ENCODE assay signal across 15 cellular contexts in the genomic region with DNA sequence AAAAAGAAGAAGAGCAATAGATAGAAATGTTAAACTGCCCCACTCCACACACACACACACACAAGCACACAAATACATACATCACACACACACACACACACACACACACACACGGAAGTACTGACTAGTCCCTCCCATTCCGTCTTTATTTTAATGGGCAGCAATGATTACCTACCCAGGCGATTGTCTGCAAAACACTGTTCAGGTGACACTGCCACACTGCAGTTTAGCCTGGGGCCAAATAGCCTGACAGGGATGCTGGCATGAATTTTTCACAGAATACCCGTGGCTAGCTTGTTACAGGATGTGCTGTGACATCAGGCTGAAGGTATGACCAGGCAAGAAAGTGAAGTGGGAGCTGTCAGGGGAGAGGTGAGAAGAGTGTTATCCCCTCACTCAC.
DNase-seq lines count a peak whose midpoint lies in the region; ATAC-seq and TF ChIP-seq lines count a peak whose summit lies in the region.
"Had no signal": no experiment of that assay in that cellular context is flagged by ENCODE, and none has a peak within 500 bp of the region (broad histone marks: within the 10 kb centered on the region; RNA-seq: fewer than 3 reads in every experiment).

No MANE protein-coding gene starts in this region.

- no peak for TF ChIP-seq POLR2A in heart left ventricle (IDR thresholded peaks at IDR 0.05)

- WGBS in heart left ventricle, 4 donors: 70 to 78% (median 76%) methylated on average over 4 of the region's 4 CpGs

- ATAC-seq in heart left ventricle (no peak), GM21619 (IDR thresholded peaks at IDR 0.05; ENCODE audit: unreplicated experiment) (no peak)
- ATAC-seq: activated CD8-positive, alpha-beta T cell treated with anti-CD3 and anti-CD28 coated beads, Interleukin-2, amount 10 ng/mL, durations not matched to agents 7 days and 5 days; WTC11 had no signal

- H3K36me3 ChIP-seq in left ventricle myocardium inferior: no peaks in the 10 kb centered on the region
- no peaks in the 10 kb centered on the region for H3K36me3 ChIP-seq in heart left ventricle
- H3K36me3 ChIP-seq: MG63 had no signal

- intact Hi-C loops in left ventricle myocardium inferior (cut with micrococcal nuclease) (no loop called here), heart left ventricle (cut with DNase I) (loop anchor here in 1 of 10 donors (10.0 kb wide), 1 partner anchor 117 kb away; no protein-coding TSS in a partner anchor)

- no peaks in the 10 kb centered on the region for H3K27me3 ChIP-seq in left ventricle myocardium inferior (ENCODE audit: low read depth)
- H3K27me3 ChIP-seq in heart left ventricle: no peaks in the 10 kb centered on the region
- H3K27me3 ChIP-seq: MG63 had no signal

- no peaks in the 10 kb centered on the region for H3K9me3 ChIP-seq in left ventricle myocardium inferior (replicated peaks)
- no peaks in the 10 kb centered on the region for H3K9me3 ChIP-seq in heart left ventricle
- H3K9me3 ChIP-seq: MG63 had no signal

- TF ChIP-seq CTCF in left ventricle myocardium inferior (IDR thresholded peaks at IDR 0.05; ENCODE audit: borderline replicate concordance): no peak
- TF ChIP-seq CTCF in heart left ventricle (IDR thresholded peaks at IDR 0.05): no peak

- DNase-seq in left ventricle myocardium inferior: no peak
- DNase-seq in heart left ventricle: no peak
- DNase-seq in NCI-H146 (lab: John Stamatoyannopoulos, UW): peak; percentile 85
- DNase-seq in T47D (ENCODE audit: low read depth in 1 of 2, low spot score in 1 of 2): peak; percentile 13 to 75
- DNase-seq in ecto neural progenitor cell (ENCODE audit: low spot score): no peak
- DNase-seq in pons (ENCODE audit: low spot score): no peak
- DNase-seq: activated CD8-positive, alpha-beta T cell treated with anti-CD3 and anti-CD28 coated beads, Interleukin-2, amount 10 ng/mL, durations not matched to agents 7 days and 5 days; activated T-cell treated with anti-CD3 and anti-CD28 coated beads, Interleukin-2, amount 50 U/mL, for 48 hours; MG63; nephron progenitor cell; Right ventricle myocardium superior; stimulated activated CD4-positive, alpha-beta T cell treated with anti-CD3 and anti-CD28 coated beads, Interleukin-4, amount 100 ng/mL, for 4 hours had no signal

- H3K4me1 ChIP-seq in left ventricle myocardium inferior (peaks cover 37% of the 10 kb centered on the region), heart left ventricle (peaks cover 0 to 28% (median 6%) of the 10 kb centered on the region in 12 donors)

- H3K4me3 ChIP-seq in left ventricle myocardium inferior: no peak overlapping the region
- H3K4me3 ChIP-seq in heart left ventricle: no peak overlapping the region
- H3K4me3 ChIP-seq: MG63, smooth muscle cell had no signal

- H3K27ac ChIP-seq in left ventricle myocardium inferior (replicated peaks) (peak overlapping the region; percentile 34), heart left ventricle (no peak overlapping the region)

- in situ Hi-C loops in T47D (cut with HindIII; ENCODE audit: low pct_unique_long_range_greater_than_20kb, low sequenced_read_pairs): no loop called here

Comparison
In these comparisons a context has a peak if more than half of its experiments do, and no peak if none do; other contexts are left out.
1. DNase-seq: peak in NCI-H146 (single experiment) and T47D (2 of 2); none in left ventricle myocardium inferior (single experiment), heart left ventricle (0 of 5), ecto neural progenitor cell (single experiment) and pons (single experiment).